ENCODE assay signal across 16 cellular contexts in the genomic region with DNA sequence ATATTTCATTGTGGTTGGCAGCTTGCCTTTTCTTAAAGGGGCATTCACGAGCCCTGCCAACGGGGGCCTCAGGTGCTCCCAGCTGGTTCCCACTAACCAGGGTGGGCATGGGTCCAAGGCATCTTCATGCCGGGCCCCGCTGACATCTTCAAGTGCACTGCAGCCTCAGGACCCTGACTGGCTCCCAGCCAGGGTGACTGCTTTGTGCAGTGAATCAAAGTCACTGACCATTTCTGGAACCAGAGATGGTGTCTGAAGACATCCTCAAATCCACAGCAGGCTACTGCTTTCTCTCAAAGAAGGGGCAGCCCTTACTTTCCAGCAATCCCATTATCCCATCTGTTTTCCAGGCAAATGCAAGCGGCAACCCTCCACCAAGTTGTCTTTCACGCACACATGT.
DNase-seq lines count a peak whose midpoint lies in the region; TF ChIP-seq lines count a peak whose summit lies in the region.
"Had no signal": no experiment of that assay in that cellular context is flagged by ENCODE, and none has a peak within 500 bp of the region (broad histone marks: within the 10 kb centered on the region; RNA-seq: fewer than 3 reads in every experiment).

No MANE protein-coding gene starts in this region.

- peaks cover 12% of the 10 kb centered on the region for H3K9me3 Mint-ChIP-seq in MCF 10A (ENCODE audit: unreplicated experiment)
- H3K9me3 Mint-ChIP-seq in activated naive CD4-positive, alpha-beta T cell treated with anti-CD3 and anti-CD28 coated beads for 36 hours: peaks cover 9% of the 10 kb centered on the region

- CTCF ChIA-PET in MCF 10A (lab: Yijun Ruan, JAX): no interaction called here
- CTCF ChIA-PET in mammary epithelial cell (lab: Charles Lee; ENCODE audit: low non-redundant PET): no interaction called here
- CTCF ChIA-PET in activated naive CD4-positive, alpha-beta T cell treated with anti-CD3 and anti-CD28 coated beads for 36 hours (lab: Charles Lee): no interaction called here
- CTCF ChIA-PET in GM10248 (lab: Yijun Ruan, JAX): no interaction called here

- no peaks in the 10 kb centered on the region for H3K36me3 Mint-ChIP-seq in MCF 10A (ENCODE audit: insufficient read depth, unreplicated experiment)
- peaks cover 2% of the 10 kb centered on the region for H3K36me3 Mint-ChIP-seq in activated naive CD4-positive, alpha-beta T cell treated with anti-CD3 and anti-CD28 coated beads for 36 hours (ENCODE audit: low read depth)

- no peaks in the 10 kb centered on the region for H3K79me2 ChIP-seq in mammary epithelial cell (ENCODE audit: insufficient read depth, low read length)

- H3K27ac ChIP-seq in mammary epithelial cell (ENCODE audit: insufficient read depth, low read depth, low read length): no peak overlapping the region
- peak overlapping the region in 1 of 4 donors; percentile 20 for H3K27ac ChIP-seq in esophagus muscularis mucosa (replicated peaks in 1 of 4)
- H3K27ac ChIP-seq: SJCRH30 had no signal

- H3K27me3 ChIP-seq in mammary epithelial cell (ENCODE audit: insufficient read depth, low read length) (no peaks in the 10 kb centered on the region), esophagus muscularis mucosa (peaks cover 0 to 23% (median 2%) of the 10 kb centered on the region in 4 donors)
- H3K27me3 ChIP-seq: SJCRH30 had no signal

- peaks cover 27% of the 10 kb centered on the region for H3K4me1 Mint-ChIP-seq in MCF 10A (ENCODE audit: insufficient read depth, unreplicated experiment)
- peaks cover 13% of the 10 kb centered on the region for H3K4me1 Mint-ChIP-seq in activated naive CD4-positive, alpha-beta T cell treated with anti-CD3 and anti-CD28 coated beads for 36 hours (ENCODE audit: low read depth)

- no peak overlapping the region for H3K9ac ChIP-seq in mammary epithelial cell (ENCODE audit: insufficient read depth, low read length)

- POLR2A ChIA-PET in MCF 10A (lab: Yijun Ruan, JAX): interaction anchor here (1.0 to 2.0 kb wide), 3 partner anchors 8 to 95 kb away, joined by 3 to 8 read pairs (median 7); no protein-coding TSS in a partner anchor
- POLR2A ChIA-PET in GM10248 (lab: Yijun Ruan, JAX): no interaction called here

- peak overlapping the region; percentile 69 for H3K4me3 Mint-ChIP-seq in MCF 10A (ENCODE audit: unreplicated experiment)
- no peak overlapping the region for H3K4me3 Mint-ChIP-seq in activated naive CD4-positive, alpha-beta T cell treated with anti-CD3 and anti-CD28 coated beads for 36 hours

- H3K27me3 Mint-ChIP-seq in MCF 10A (ENCODE audit: insufficient read depth, unreplicated experiment): no peaks in the 10 kb centered on the region
- peaks cover 5% of the 10 kb centered on the region for H3K27me3 Mint-ChIP-seq in activated naive CD4-positive, alpha-beta T cell treated with anti-CD3 and anti-CD28 coated beads for 36 hours (ENCODE audit: low read depth)

- no peak for TF ChIP-seq POLR2A in esophagus muscularis mucosa (IDR thresholded peaks at IDR 0.05; ENCODE audit: low read depth)

- no peak overlapping the region for H3K4me2 ChIP-seq in mammary epithelial cell (ENCODE audit: insufficient read depth, low read depth, low read length)

- H3K36me3 ChIP-seq in mammary epithelial cell (ENCODE audit: insufficient read depth, low read length) (no peaks in the 10 kb centered on the region), esophagus muscularis mucosa (no peaks in the 10 kb centered on the region)
- H3K36me3 ChIP-seq: SJCRH30 had no signal

- in situ Hi-C loops in mammary epithelial cell (cut with MboI; ENCODE audit: low sequenced_read_pairs in 2 of 2): no loop called here

- no peak for TF ChIP-seq EP300 in esophagus muscularis mucosa (IDR thresholded peaks at IDR 0.05)

- TF ChIP-seq CTCF in MCF 10A (IDR thresholded peaks at IDR 0.05; ENCODE audit: unreplicated experiment) (no peak), mammary epithelial cell (conservative IDR thresholded peaks at IDR 0.05 in 1 of 2, IDR thresholded peaks at IDR 0.05 in 1 of 2; ENCODE audit: extremely low read depth in 1 of 2, insufficient read depth in 1 of 2, low read depth in 1 of 2, low read length in 2 of 2) (no peak), esophagus muscularis mucosa (IDR thresholded peaks at IDR 0.05) (no peak), GM10248 (IDR thresholded peaks at IDR 0.05; ENCODE audit: control extremely low read depth, extremely low read depth, low read depth, missing control alignments) (no peak)

- BruUV-seq in MCF 10A (replicated peaks; lab: Mats Ljungman, UMichigan): no TSS peak
- no TSS peak for BruUV-seq in mammary epithelial cell (replicated peaks; lab: Mats Ljungman, UMichigan)

- H2AFZ ChIP-seq in mammary epithelial cell (ENCODE audit: low read depth, low read length): no peak overlapping the region

- 7% methylated on average over 4 of the region's 6 CpGs for WGBS in mammary epithelial cell (ENCODE audit: low coverage, missing lambda C conversion rate)
- 21% methylated on average over 6 of the region's 6 CpGs for WGBS in esophagus muscularis mucosa

- dilution Hi-C loops in mammary epithelial cell (cut with HindIII; ENCODE audit: low sequenced_read_pairs): no loop called here

- no peaks in the 10 kb centered on the region for H4K20me1 ChIP-seq in mammary epithelial cell (ENCODE audit: insufficient read depth, low read length)

- DNase-seq in MCF 10A (ENCODE audit: unreplicated experiment) (peak; percentile 17), mammary epithelial cell (no peak), esophagus muscularis mucosa (ENCODE audit: extremely low spot score) (peak; percentile 90), mucosa of gallbladder (ENCODE audit: low spot score) (peak; percentile 11), dedifferentiated amniotic fluid mesenchymal stem cell (ENCODE audit: extremely low spot score) (no peak), GM10248 (ENCODE audit: extremely low spot score) (no peak)
- DNase-seq in activated naive CD4-positive, alpha-beta T cell treated with anti-CD3 and anti-CD28 coated beads for 36 hours: no peak
- DNase-seq: C1 segment of cervical spinal cord, GF-D8, H7, KBM-7, NCI-H146, NCI-H345, NCI-H69, OCI-M1, SJCRH30 had no signal

- H3K27ac Mint-ChIP-seq in MCF 10A (ENCODE audit: low read depth, unreplicated experiment): peak overlapping the region; percentile 90
- H3K27ac Mint-ChIP-seq in activated naive CD4-positive, alpha-beta T cell treated with anti-CD3 and anti-CD28 coated beads for 36 hours: no peak overlapping the region

- intact Hi-C loops in MCF 10A (cut with micrococcal nuclease): loop anchor here (10.0 kb wide), 1 partner anchor 133 kb away; no protein-coding TSS in a partner anchor
- intact Hi-C loops in mammary epithelial cell (cut with micrococcal nuclease): no loop called here
- intact Hi-C loops in esophagus muscularis mucosa (cut with DNase I): no loop called here
- intact Hi-C loops in activated naive CD4-positive, alpha-beta T cell treated with anti-CD3 and anti-CD28 coated beads for 36 hours (cut with micrococcal nuclease): no loop called here

- H3K4me1 ChIP-seq in mammary epithelial cell (ENCODE audit: insufficient read depth, low read length): no peaks in the 10 kb centered on the region
- peaks cover 0 to 10% (median 3%) of the 10 kb centered on the region in 4 donors for H3K4me1 ChIP-seq in esophagus muscularis mucosa
- H3K4me1 ChIP-seq: SJCRH30 had no signal

- H3K9me3 ChIP-seq in mammary epithelial cell (replicated peaks; ENCODE audit: insufficient read depth, low read length) (peaks cover 5% of the 10 kb centered on the region), esophagus muscularis mucosa (peaks cover 0 to 15% (median 7%) of the 10 kb centered on the region in 4 donors)
- H3K9me3 ChIP-seq: SJCRH30 had no signal

- H3K4me3 ChIP-seq in mammary epithelial cell (replicated peaks in 1 of 3; ENCODE audit: insufficient read depth in 1 of 3, low read depth in 2 of 3, low read length in 3 of 3) (no peak overlapping the region), esophagus muscularis mucosa (no peak overlapping the region)
- H3K4me3 ChIP-seq: SJCRH30 had no signal

Comparison
In these comparisons a context has a peak if more than half of its experiments do, and no peak if none do; other contexts are left out.
1. DNase-seq: peak in MCF 10A (single experiment), esophagus muscularis mucosa (single experiment) and mucosa of gallbladder (single experiment); none in mammary epithelial cell (single experiment), dedifferentiated amniotic fluid mesenchymal stem cell (single experiment), activated naive CD4-positive, alpha-beta T cell treated with anti-CD3 and anti-CD28 coated beads for 36 hours (single experiment) and GM10248 (single experiment).